Comparison of ENCODE assay signal across 2 cellular contexts in genomic region chr9:129813661-129814060, GRCh38.
TF ChIP-seq lines count a peak whose summit lies in the region.

No MANE protein-coding gene starts in this region.

TF ChIP-seq in HEK293, 187 proteins besides CTCF, POLR2A, EP300 and RAD21 (continues in another document):
- TF ChIP-seq, protein P1, sequence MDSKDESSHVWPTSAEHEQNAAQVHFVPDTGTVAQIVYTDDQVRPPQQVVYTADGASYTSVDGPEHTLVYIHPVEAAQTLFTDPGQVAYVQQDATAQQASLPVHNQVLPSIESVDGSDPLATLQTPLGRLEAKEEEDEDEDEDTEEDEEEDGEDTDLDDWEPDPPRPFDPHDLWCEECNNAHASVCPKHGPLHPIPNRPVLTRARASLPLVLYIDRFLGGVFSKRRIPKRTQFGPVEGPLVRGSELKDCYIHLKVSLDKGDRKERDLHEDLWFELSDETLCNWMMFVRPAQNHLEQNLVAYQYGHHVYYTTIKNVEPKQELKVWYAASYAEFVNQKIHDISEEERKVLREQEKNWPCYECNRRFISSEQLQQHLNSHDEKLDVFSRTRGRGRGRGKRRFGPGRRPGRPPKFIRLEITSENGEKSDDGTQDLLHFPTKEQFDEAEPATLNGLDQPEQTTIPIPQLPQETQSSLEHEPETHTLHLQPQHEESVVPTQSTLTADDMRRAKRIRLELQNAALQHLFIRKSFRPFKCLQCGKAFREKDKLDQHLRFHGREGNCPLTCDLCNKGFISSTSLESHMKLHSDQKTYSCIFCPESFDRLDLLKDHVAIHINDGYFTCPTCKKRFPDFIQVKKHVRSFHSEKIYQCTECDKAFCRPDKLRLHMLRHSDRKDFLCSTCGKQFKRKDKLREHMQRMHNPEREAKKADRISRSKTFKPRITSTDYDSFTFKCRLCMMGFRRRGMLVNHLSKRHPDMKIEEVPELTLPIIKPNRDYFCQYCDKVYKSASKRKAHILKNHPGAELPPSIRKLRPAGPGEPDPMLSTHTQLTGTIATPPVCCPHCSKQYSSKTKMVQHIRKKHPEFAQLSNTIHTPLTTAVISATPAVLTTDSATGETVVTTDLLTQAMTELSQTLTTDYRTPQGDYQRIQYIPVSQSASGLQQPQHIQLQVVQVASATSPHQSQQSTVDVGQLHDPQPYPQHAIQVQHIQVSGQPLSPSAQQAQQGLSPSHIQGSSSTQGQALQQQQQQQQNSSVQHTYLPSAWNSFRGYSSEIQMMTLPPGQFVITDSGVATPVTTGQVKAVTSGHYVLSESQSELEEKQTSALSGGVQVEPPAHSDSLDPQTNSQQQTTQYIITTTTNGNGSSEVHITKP (tag by site-specific recombination; IDR thresholded peaks at IDR 0.05): no peak
- TF ChIP-seq ZNF768 (tag by site-specific recombination; IDR thresholded peaks at IDR 0.05): no peak
- peak; percentile 79 for TF ChIP-seq GLIS1 (tag by site-specific recombination; IDR thresholded peaks at IDR 0.05)
- no peak for TF ChIP-seq ZBTB44 (tag by site-specific recombination; IDR thresholded peaks at IDR 0.05)
- TF ChIP-seq, protein P2, sequence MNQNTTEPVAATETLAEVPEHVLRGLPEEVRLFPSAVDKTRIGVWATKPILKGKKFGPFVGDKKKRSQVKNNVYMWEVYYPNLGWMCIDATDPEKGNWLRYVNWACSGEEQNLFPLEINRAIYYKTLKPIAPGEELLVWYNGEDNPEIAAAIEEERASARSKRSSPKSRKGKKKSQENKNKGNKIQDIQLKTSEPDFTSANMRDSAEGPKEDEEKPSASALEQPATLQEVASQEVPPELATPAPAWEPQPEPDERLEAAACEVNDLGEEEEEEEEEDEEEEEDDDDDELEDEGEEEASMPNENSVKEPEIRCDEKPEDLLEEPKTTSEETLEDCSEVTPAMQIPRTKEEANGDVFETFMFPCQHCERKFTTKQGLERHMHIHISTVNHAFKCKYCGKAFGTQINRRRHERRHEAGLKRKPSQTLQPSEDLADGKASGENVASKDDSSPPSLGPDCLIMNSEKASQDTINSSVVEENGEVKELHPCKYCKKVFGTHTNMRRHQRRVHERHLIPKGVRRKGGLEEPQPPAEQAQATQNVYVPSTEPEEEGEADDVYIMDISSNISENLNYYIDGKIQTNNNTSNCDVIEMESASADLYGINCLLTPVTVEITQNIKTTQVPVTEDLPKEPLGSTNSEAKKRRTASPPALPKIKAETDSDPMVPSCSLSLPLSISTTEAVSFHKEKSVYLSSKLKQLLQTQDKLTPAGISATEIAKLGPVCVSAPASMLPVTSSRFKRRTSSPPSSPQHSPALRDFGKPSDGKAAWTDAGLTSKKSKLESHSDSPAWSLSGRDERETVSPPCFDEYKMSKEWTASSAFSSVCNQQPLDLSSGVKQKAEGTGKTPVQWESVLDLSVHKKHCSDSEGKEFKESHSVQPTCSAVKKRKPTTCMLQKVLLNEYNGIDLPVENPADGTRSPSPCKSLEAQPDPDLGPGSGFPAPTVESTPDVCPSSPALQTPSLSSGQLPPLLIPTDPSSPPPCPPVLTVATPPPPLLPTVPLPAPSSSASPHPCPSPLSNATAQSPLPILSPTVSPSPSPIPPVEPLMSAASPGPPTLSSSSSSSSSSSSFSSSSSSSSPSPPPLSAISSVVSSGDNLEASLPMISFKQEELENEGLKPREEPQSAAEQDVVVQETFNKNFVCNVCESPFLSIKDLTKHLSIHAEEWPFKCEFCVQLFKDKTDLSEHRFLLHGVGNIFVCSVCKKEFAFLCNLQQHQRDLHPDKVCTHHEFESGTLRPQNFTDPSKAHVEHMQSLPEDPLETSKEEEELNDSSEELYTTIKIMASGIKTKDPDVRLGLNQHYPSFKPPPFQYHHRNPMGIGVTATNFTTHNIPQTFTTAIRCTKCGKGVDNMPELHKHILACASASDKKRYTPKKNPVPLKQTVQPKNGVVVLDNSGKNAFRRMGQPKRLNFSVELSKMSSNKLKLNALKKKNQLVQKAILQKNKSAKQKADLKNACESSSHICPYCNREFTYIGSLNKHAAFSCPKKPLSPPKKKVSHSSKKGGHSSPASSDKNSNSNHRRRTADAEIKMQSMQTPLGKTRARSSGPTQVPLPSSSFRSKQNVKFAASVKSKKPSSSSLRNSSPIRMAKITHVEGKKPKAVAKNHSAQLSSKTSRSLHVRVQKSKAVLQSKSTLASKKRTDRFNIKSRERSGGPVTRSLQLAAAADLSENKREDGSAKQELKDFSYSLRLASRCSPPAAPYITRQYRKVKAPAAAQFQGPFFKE (tag by site-specific recombination; IDR thresholded peaks at IDR 0.05; ENCODE audit: borderline replicate concordance): no peak
- TF ChIP-seq, protein P3, sequence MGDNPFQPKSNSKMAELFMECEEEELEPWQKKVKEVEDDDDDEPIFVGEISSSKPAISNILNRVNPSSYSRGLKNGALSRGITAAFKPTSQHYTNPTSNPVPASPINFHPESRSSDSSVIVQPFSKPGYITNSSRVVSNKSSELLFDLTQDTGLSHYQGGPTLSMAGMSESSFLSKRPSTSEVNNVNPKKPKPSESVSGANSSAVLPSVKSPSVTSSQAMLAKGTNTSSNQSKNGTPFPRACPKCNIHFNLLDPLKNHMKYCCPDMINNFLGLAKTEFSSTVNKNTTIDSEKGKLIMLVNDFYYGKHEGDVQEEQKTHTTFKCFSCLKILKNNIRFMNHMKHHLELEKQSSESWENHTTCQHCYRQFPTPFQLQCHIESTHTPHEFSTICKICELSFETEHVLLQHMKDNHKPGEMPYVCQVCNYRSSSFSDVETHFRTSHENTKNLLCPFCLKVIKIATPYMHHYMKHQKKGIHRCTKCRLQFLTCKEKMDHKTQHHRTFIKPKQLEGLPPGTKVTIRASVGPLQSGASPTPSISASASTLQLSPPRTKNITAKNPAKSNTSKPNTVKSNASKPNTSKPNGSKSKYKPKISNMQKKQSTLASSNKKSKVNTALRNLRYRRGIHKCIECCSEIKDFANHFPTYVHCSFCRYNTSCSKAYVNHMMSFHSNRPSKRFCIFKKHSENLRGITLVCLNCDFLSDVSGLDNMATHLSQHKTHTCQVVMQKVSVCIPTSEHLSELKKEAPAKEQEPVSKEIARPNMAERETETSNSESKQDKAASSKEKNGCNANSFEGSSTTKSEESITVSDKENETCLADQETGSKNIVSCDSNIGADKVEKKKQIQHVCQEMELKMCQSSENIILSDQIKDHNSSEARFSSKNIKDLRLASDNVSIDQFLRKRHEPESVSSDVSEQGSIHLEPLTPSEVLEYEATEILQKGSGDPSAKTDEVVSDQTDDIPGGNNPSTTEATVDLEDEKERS (tag by site-specific recombination; IDR thresholded peaks at IDR 0.05): no peak
- 0 out of 2 replicates have a peak, but pooled peaks have one; percentile 5 for TF ChIP-seq PRDM1 (tag by site-specific recombination; IDR thresholded peaks at IDR 0.05)

TF ChIP-seq in endothelial cell of umbilical vein, 7 proteins besides CTCF, POLR2A, EP300 and RAD21:
- TF ChIP-seq MAX (IDR thresholded peaks at IDR 0.05; ENCODE audit: insufficient read depth, insufficient read length) (no peak), MYC (IDR thresholded peaks at IDR 0.05; ENCODE audit: low read depth, low read length) (no peak), POLR2AphosphoS5 (IDR thresholded peaks at IDR 0.05; ENCODE audit: insufficient read depth, low read depth, low read length) (no peak), JUN (IDR thresholded peaks at IDR 0.05; ENCODE audit: borderline replicate concordance, insufficient read depth, insufficient read length, low read depth) (no peak), FOS (IDR thresholded peaks at IDR 0.05; ENCODE audit: borderline replicate concordance, insufficient read depth, low read length) (no peak), GATA2 (IDR thresholded peaks at IDR 0.05; ENCODE audit: insufficient read depth, insufficient read length, low read depth, low read length) (no peak), EZH2 (IDR thresholded peaks at IDR 0.05; ENCODE audit: borderline replicate concordance, low read depth, low read length, severe bottlenecking) (no peak)
